In the genomic region with DNA sequence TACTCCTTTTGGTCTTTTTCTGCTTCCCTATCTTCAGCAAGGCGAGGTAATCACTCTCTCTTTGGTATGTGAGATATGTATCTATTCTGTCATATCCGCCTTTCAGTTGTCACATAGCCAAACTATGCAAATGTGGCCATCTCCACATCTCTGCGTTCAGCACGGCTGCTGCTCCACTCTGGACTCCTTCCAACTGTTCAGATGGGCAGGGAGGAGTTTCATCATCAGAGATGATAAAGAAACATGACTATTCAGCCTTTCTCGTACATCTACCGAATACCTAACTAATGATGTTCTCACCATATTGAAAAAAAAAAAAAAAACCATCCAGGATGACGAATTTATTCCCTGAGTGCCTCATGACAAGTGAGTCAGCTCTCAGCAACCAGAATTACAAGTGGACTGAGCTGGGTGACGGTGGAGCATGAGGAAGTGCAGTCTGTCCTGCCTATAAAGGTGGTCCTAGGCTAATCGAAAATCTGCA, we compare ENCODE assay signal across 1 cellular context.
TF ChIP-seq lines count a peak whose summit lies in the region.

No MANE protein-coding gene starts in this region.

TF ChIP-seq in HepG2, 621 proteins besides CTCF, POLR2A, EP300 and RAD21 (continued from another document):
- no peak for TF ChIP-seq ZNF34 (CRISPR knock-in tag; IDR thresholded peaks at IDR 0.05; ENCODE audit: borderline replicate concordance)
- TF ChIP-seq, protein P1, sequence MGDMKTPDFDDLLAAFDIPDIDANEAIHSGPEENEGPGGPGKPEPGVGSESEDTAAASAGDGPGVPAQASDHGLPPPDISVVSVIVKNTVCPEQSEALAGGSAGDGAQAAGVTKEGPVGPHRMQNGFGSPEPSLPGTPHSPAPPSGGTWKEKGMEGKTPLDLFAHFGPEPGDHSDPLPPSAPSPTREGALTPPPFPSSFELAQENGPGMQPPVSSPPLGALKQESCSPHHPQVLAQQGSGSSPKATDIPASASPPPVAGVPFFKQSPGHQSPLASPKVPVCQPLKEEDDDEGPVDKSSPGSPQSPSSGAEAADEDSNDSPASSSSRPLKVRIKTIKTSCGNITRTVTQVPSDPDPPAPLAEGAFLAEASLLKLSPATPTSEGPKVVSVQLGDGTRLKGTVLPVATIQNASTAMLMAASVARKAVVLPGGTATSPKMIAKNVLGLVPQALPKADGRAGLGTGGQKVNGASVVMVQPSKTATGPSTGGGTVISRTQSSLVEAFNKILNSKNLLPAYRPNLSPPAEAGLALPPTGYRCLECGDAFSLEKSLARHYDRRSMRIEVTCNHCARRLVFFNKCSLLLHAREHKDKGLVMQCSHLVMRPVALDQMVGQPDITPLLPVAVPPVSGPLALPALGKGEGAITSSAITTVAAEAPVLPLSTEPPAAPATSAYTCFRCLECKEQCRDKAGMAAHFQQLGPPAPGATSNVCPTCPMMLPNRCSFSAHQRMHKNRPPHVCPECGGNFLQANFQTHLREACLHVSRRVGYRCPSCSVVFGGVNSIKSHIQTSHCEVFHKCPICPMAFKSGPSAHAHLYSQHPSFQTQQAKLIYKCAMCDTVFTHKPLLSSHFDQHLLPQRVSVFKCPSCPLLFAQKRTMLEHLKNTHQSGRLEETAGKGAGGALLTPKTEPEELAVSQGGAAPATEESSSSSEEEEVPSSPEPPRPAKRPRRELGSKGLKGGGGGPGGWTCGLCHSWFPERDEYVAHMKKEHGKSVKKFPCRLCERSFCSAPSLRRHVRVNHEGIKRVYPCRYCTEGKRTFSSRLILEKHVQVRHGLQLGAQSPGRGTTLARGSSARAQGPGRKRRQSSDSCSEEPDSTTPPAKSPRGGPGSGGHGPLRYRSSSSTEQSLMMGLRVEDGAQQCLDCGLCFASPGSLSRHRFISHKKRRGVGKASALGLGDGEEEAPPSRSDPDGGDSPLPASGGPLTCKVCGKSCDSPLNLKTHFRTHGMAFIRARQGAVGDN (CRISPR knock-in tag; IDR thresholded peaks at IDR 0.05) = no peak
- TF ChIP-seq ZNF660 (CRISPR knock-in tag; IDR thresholded peaks at IDR 0.05; ENCODE audit: borderline replicate concordance, low read depth) = no peak
- no peak for TF ChIP-seq ZNF264 (CRISPR knock-in tag; IDR thresholded peaks at IDR 0.05)
- TF ChIP-seq ZSCAN21 (CRISPR knock-in tag; IDR thresholded peaks at IDR 0.05; ENCODE audit: borderline replicate concordance) = no peak
- TF ChIP-seq ZFP41 (CRISPR knock-in tag; IDR thresholded peaks at IDR 0.05; ENCODE audit: borderline replicate concordance) = no peak
- no peak for TF ChIP-seq MAFG (CRISPR knock-in tag; IDR thresholded peaks at IDR 0.05)
- no peak for TF ChIP-seq FOXA1 (IDR thresholded peaks at IDR 0.05)
- no peak for TF ChIP-seq FOXA1 (CRISPR knock-in tag; IDR thresholded peaks at IDR 0.05)
- TF ChIP-seq ZNF430 (CRISPR knock-in tag; IDR thresholded peaks at IDR 0.05) = no peak
- TF ChIP-seq, protein P2, sequence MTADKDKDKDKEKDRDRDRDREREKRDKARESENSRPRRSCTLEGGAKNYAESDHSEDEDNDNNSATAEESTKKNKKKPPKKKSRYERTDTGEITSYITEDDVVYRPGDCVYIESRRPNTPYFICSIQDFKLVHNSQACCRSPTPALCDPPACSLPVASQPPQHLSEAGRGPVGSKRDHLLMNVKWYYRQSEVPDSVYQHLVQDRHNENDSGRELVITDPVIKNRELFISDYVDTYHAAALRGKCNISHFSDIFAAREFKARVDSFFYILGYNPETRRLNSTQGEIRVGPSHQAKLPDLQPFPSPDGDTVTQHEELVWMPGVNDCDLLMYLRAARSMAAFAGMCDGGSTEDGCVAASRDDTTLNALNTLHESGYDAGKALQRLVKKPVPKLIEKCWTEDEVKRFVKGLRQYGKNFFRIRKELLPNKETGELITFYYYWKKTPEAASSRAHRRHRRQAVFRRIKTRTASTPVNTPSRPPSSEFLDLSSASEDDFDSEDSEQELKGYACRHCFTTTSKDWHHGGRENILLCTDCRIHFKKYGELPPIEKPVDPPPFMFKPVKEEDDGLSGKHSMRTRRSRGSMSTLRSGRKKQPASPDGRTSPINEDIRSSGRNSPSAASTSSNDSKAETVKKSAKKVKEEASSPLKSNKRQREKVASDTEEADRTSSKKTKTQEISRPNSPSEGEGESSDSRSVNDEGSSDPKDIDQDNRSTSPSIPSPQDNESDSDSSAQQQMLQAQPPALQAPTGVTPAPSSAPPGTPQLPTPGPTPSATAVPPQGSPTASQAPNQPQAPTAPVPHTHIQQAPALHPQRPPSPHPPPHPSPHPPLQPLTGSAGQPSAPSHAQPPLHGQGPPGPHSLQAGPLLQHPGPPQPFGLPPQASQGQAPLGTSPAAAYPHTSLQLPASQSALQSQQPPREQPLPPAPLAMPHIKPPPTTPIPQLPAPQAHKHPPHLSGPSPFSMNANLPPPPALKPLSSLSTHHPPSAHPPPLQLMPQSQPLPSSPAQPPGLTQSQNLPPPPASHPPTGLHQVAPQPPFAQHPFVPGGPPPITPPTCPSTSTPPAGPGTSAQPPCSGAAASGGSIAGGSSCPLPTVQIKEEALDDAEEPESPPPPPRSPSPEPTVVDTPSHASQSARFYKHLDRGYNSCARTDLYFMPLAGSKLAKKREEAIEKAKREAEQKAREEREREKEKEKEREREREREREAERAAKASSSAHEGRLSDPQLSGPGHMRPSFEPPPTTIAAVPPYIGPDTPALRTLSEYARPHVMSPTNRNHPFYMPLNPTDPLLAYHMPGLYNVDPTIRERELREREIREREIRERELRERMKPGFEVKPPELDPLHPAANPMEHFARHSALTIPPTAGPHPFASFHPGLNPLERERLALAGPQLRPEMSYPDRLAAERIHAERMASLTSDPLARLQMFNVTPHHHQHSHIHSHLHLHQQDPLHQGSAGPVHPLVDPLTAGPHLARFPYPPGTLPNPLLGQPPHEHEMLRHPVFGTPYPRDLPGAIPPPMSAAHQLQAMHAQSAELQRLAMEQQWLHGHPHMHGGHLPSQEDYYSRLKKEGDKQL (CRISPR knock-in tag; IDR thresholded peaks at IDR 0.05; ENCODE audit: low read depth) = no peak
- TF ChIP-seq ATAD3A (CRISPR knock-in tag; IDR thresholded peaks at IDR 0.05) = no peak
TF ChIP-seq in HepG2: peak in this region for 0.
